Comparison of ENCODE assay signal across 16 cellular contexts in genomic region chr21:35309316-35309715, GRCh38.
"Had no signal": no experiment of that assay in that cellular context is flagged by ENCODE, and none has a peak within 500 bp of the region (broad histone marks: within the 10 kb centered on the region; RNA-seq: fewer than 3 reads in every experiment).

No MANE protein-coding gene starts in this region.

- H3K27me3 ChIP-seq: gastroesophageal sphincter, neutrophil, spleen, tibial artery, upper lobe of left lung, uterus had no signal

- DNase-seq: effector memory CD8-positive, alpha-beta T cell; esophagus squamous epithelium; immature natural killer cell; left colon; naive thymus-derived CD4-positive, alpha-beta T cell; psoas muscle; spleen; stimulated activated CD4-positive, alpha-beta T cell treated with anti-CD3 and anti-CD28 coated beads, Interleukin-15, amount 100 ng/mL, for 24 hours; stimulated activated CD4-positive, alpha-beta T cell treated with anti-CD3 and anti-CD28 coated beads, Interleukin-1b, Interleukin-23, amount 100 ng/mL, for 48 hours; stimulated activated CD4-positive, alpha-beta T cell treated with anti-CD3 and anti-CD28 coated beads, Interleukin-4, amount 100 ng/mL, for 24 hours; tibial artery; upper lobe of left lung; uterus had no signal

- H3K9me3 ChIP-seq: esophagus squamous epithelium, neutrophil, upper lobe of left lung, uterus had no signal

- H3K36me3 ChIP-seq: esophagus squamous epithelium, gastroesophageal sphincter, neutrophil, spleen, tibial artery, upper lobe of left lung, uterus had no signal

- H3K27ac ChIP-seq: epithelial cell of prostate, esophagus squamous epithelium, gastroesophageal sphincter, neutrophil, psoas muscle, spleen, tibial artery, upper lobe of left lung, uterus had no signal

- H3K4me1 ChIP-seq: esophagus squamous epithelium, gastroesophageal sphincter, psoas muscle, spleen, tibial artery, upper lobe of left lung, uterus had no signal

- H3K4me3 ChIP-seq: esophagus squamous epithelium, gastroesophageal sphincter, psoas muscle, spleen, tibial artery, upper lobe of left lung, uterus had no signal
